26 cellular contexts compared by ENCODE assay signal in the genomic region with DNA sequence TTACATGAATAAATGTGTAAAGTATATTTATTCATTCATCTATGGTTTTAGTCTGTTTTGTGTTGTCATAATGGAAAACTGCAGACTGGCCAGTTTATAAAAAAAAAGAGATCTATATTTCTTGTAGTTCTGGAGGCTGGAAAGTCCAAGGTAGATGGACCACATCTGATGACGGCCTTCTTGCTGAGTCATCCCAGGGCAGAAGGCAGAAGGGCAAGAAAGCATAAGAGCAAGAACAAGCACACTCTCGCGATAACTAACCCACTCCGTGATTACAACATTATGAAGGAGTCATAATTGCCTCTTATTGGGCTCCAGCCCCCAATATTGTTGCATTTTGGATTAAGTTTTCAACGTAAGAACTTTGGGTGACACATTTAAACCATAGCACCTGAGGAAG.
"Had no signal": no experiment of that assay in that cellular context is flagged by ENCODE, and none has a peak within 500 bp of the region (broad histone marks: within the 10 kb centered on the region; RNA-seq: fewer than 3 reads in every experiment).

No MANE protein-coding gene starts in this region.

- ATAC-seq: esophagus mucosa, upper lobe of right lung had no signal

- H3K9me3 ChIP-seq: heart left ventricle, neutrophil, ovary, prostate gland, spleen, suprapubic skin, tibial artery, upper lobe of right lung had no signal

- H3K4me1 ChIP-seq: heart left ventricle, prostate gland, spleen, suprapubic skin, tibial artery, upper lobe of right lung had no signal

- H3K4me3 ChIP-seq: heart left ventricle, ovary, prostate gland, spleen, suprapubic skin, tibial artery, upper lobe of right lung had no signal

- H3K36me3 ChIP-seq: brain microvascular endothelial cell, heart left ventricle, neutrophil, ovary, prostate gland, spleen, suprapubic skin, tibial artery, upper lobe of right lung had no signal

- DNase-seq: activated CD4-positive, alpha-beta memory T cell treated with anti-CD3 and anti-CD28 coated beads for 36 hours; activated CD4-positive, alpha-beta T cell treated with anti-CD3 and anti-CD28 coated beads for 4 hours; activated CD8-positive, alpha-beta memory T cell treated with anti-CD3 and anti-CD28 coated beads, Interleukin-2, amount 50 U/mL, for 4 hours; activated gamma-delta T cell treated with Interleukin-2 at 50 U/mL for 16 hours; activated naive CD4-positive, alpha-beta T cell treated with anti-CD3 and anti-CD28 coated beads, Interleukin-2, amount 50 U/mL, for 16 hours; activated T-cell treated with anti-CD3 and anti-CD28 coated beads, Interleukin-2, amount 50 U/mL, for 1 hour; amniotic stem cell; brain microvascular endothelial cell; central memory CD4-positive, alpha-beta T cell; heart left ventricle; hypothalamus; immature natural killer cell; kidney; left colon; naive B cell; nephron progenitor cell; ovary; retina; spleen; stimulated activated naive CD4-positive, alpha-beta T cell; tibial artery; upper lobe of right lung had no signal

- H3K27me3 ChIP-seq: brain microvascular endothelial cell, heart left ventricle, neutrophil, ovary, spleen, suprapubic skin, tibial artery, upper lobe of right lung had no signal

- H3K27ac ChIP-seq: brain microvascular endothelial cell, heart left ventricle, neutrophil, ovary, prostate gland, spleen, suprapubic skin, tibial artery, upper lobe of right lung had no signal
